Comparison of ENCODE assay signal across 8 cellular contexts in genomic region chr9:116686135-116686534, GRCh38. TPM values are rescaled to one million over a fixed set of nuclear protein-coding genes. Genes with fewer than 3 reads are reported as not detected.
DNase-seq lines count a peak whose midpoint lies in the region; ATAC-seq and TF ChIP-seq lines count a peak whose summit lies in the region.

No MANE protein-coding gene starts in this region.

- peak overlapping the region; percentile 90 for H3K4me3 Mint-ChIP-seq in activated T-helper 17 cell treated with anti-CD3 and anti-CD28 coated beads, Interleukin-2, amount 50 U/mL, for 72 hours
- peak overlapping the region; percentile 78 for H3K4me3 Mint-ChIP-seq in mesothelial cell of epicardium

- H3K36me3 Mint-ChIP-seq in activated T-helper 17 cell treated with anti-CD3 and anti-CD28 coated beads, Interleukin-2, amount 50 U/mL, for 72 hours (ENCODE audit: low read depth), result no peaks in the 10 kb centered on the region
- H3K36me3 Mint-ChIP-seq in mesothelial cell of epicardium, result peaks cover 3% of the 10 kb centered on the region

- no peaks in the 10 kb centered on the region for H3K27me3 Mint-ChIP-seq in activated T-helper 17 cell treated with anti-CD3 and anti-CD28 coated beads, Interleukin-2, amount 50 U/mL, for 72 hours
- no peaks in the 10 kb centered on the region for H3K27me3 Mint-ChIP-seq in mesothelial cell of epicardium (ENCODE audit: low read depth)

- DNase-seq in AG10803 (ENCODE audit: low read depth), result no peak
- DNase-seq in mesothelial cell of epicardium (ENCODE audit: low spot score in 2 of 2, unreplicated experiment in 2 of 2), result no peak
- DNase-seq in Kasumi-1 (lab: John Stamatoyannopoulos, UW), result no peak
- no peak for DNase-seq in NCI-H524 (lab: John Stamatoyannopoulos, UW)
- DNase-seq in NCI-H1436 (lab: John Stamatoyannopoulos, UW), result no peak

- ATAC-seq in GM18870 (IDR thresholded peaks at IDR 0.05; ENCODE audit: unreplicated experiment) (peak; percentile 2), HG02981 (IDR thresholded peaks at IDR 0.05; ENCODE audit: unreplicated experiment) (no peak)
- ATAC-seq in activated T-helper 17 cell treated with anti-CD3 and anti-CD28 coated beads, Interleukin-2, amount 50 U/mL, for 72 hours (replicated peaks), result no peak

- peak overlapping the region; percentile 85 for H3K4me3 ChIP-seq in AG10803 (ENCODE audit: low read length)

- H3K4me1 Mint-ChIP-seq in activated T-helper 17 cell treated with anti-CD3 and anti-CD28 coated beads, Interleukin-2, amount 50 U/mL, for 72 hours, result peaks cover 23% of the 10 kb centered on the region
- peaks cover 30% of the 10 kb centered on the region for H3K4me1 Mint-ChIP-seq in mesothelial cell of epicardium

- TF ChIP-seq CTCF in AG10803 (conservative IDR thresholded peaks at IDR 0.05; ENCODE audit: low read length) (no peak), mesothelial cell of epicardium (IDR thresholded peaks at IDR 0.05; ENCODE audit: unreplicated experiment) (no peak)

- H3K27ac Mint-ChIP-seq in activated T-helper 17 cell treated with anti-CD3 and anti-CD28 coated beads, Interleukin-2, amount 50 U/mL, for 72 hours, result peak overlapping the region; percentile 92
- peak overlapping the region; percentile 85 for H3K27ac Mint-ChIP-seq in mesothelial cell of epicardium

- no peaks in the 10 kb centered on the region for H3K9me3 Mint-ChIP-seq in activated T-helper 17 cell treated with anti-CD3 and anti-CD28 coated beads, Interleukin-2, amount 50 U/mL, for 72 hours
- H3K9me3 Mint-ChIP-seq in mesothelial cell of epicardium, result peaks cover 9% of the 10 kb centered on the region

RNA-seq across cellular contexts. Expression of gene TRIM32, which starts 1.0 kb away (rescaled TPM):
- total RNA-seq in activated T-helper 17 cell treated with anti-CD3 and anti-CD28 coated beads, Interleukin-2, amount 50 U/mL, for 72 hours, result 10 to 100 TPM; 14.8 to 15.7 TPM
- total RNA-seq in mesothelial cell of epicardium, result 29.6 to 33.9 TPM (median 33.6 TPM) in 3 replicates
